15 cellular contexts compared by ENCODE assay signal in the genomic region with DNA sequence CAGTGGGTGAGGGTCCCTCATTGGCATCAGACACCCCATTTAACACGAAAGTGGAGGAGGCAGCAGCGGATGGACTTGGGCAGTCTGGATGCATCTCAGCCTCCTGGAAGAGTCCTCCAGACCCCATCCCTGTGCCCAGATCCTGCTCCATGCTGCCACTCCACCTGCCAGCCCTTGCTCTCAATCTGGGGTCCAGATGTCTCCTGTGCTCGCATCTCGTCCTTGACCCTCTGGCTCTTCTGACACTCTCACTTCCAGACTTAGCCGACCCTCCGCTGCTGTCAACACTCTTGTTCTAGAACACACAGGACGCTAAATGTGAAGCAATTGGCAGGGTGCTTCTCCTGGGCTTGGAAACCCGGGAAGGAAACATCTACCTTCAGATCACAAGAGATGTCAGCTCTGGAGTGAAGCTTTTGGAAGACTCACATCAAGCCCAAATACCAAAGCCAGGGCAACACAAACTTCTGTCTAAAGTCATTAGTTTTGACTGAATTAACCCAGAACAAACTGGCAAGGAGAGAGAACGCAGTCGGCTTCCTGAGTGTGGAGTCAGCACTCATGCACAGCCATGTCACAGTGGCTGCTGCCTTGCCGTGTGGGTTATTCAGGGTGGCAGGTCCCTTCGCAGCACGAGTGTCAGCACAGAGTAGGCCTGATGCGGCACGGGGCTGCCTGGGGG.
"Had no signal": no experiment of that assay in that cellular context is flagged by ENCODE, and none has a peak within 500 bp of the region (broad histone marks: within the 10 kb centered on the region; RNA-seq: fewer than 3 reads in every experiment).

No MANE protein-coding gene starts in this region.

- H3K36me3 Mint-ChIP-seq: immature natural killer cell; naive thymus-derived CD4-positive, alpha-beta T cell; stimulated activated memory B cell treated with anti-CD40 and anti-IgM and Interleukin-4, amounts not matched to agents 10 μg/mL and 1 μg/mL and 100 μg/mL, for 72 hours had no signal

- H3K4me3 Mint-ChIP-seq: effector memory CD8-positive, alpha-beta T cell; immature natural killer cell; naive thymus-derived CD4-positive, alpha-beta T cell; nephron progenitor cell; stimulated activated memory B cell treated with anti-CD40 and anti-IgM and Interleukin-4, amounts not matched to agents 10 μg/mL and 1 μg/mL and 100 μg/mL, for 72 hours; stimulated activated naive CD8-positive, alpha-beta T cell treated with anti-CD3 and anti-CD28 coated beads, Interleukin-15, Interleukin-2, amounts not matched to agents 100 ng/mL and 50 ng/mL, for 24 hours had no signal

- H3K4me3 ChIP-seq: right lobe of liver, tibial artery had no signal

- DNase-seq: effector memory CD8-positive, alpha-beta T cell; foreskin keratinocyte; immature natural killer cell; kidney; mesendoderm; naive thymus-derived CD4-positive, alpha-beta T cell; nephron progenitor cell; right lobe of liver; stimulated activated CD4-positive, alpha-beta T cell treated with anti-CD3 and anti-CD28 coated beads, Interleukin-15, amount 100 ng/mL, for 24 hours; stimulated activated CD4-positive, alpha-beta T cell treated with anti-CD3 and anti-CD28 coated beads, Interleukin-1b, Interleukin-23, amount 100 ng/mL, for 48 hours; stimulated activated CD4-positive, alpha-beta T cell treated with anti-CD3 and anti-CD28 coated beads, Interleukin-4, amount 100 ng/mL, for 24 hours; tibial artery had no signal

- H3K36me3 ChIP-seq: neutrophil, right lobe of liver, tibial artery had no signal

- H3K27me3 Mint-ChIP-seq: effector memory CD8-positive, alpha-beta T cell; stimulated activated memory B cell treated with anti-CD40 and anti-IgM and Interleukin-4, amounts not matched to agents 10 μg/mL and 1 μg/mL and 100 μg/mL, for 72 hours had no signal

- H3K27me3 ChIP-seq: foreskin keratinocyte, neutrophil, right lobe of liver, tibial artery had no signal

- H3K9me3 Mint-ChIP-seq: immature natural killer cell; nephron progenitor cell; stimulated activated naive CD8-positive, alpha-beta T cell treated with anti-CD3 and anti-CD28 coated beads, Interleukin-15, Interleukin-2, amounts not matched to agents 100 ng/mL and 50 ng/mL, for 24 hours had no signal

- H3K27ac Mint-ChIP-seq: effector memory CD8-positive, alpha-beta T cell; immature natural killer cell; naive thymus-derived CD4-positive, alpha-beta T cell; nephron progenitor cell; stimulated activated memory B cell treated with anti-CD40 and anti-IgM and Interleukin-4, amounts not matched to agents 10 μg/mL and 1 μg/mL and 100 μg/mL, for 72 hours; stimulated activated naive CD8-positive, alpha-beta T cell treated with anti-CD3 and anti-CD28 coated beads, Interleukin-15, Interleukin-2, amounts not matched to agents 100 ng/mL and 50 ng/mL, for 24 hours had no signal

- ATAC-seq: effector memory CD8-positive, alpha-beta T cell; foreskin keratinocyte; naive thymus-derived CD4-positive, alpha-beta T cell; right lobe of liver; stimulated activated memory B cell treated with anti-CD40 and anti-IgM and Interleukin-4, amounts not matched to agents 10 μg/mL and 1 μg/mL and 100 μg/mL, for 72 hours had no signal

- H3K27ac ChIP-seq: foreskin keratinocyte, neutrophil, right lobe of liver, tibial artery had no signal

- H3K4me1 ChIP-seq: foreskin keratinocyte, right lobe of liver, tibial artery had no signal

- H3K9me3 ChIP-seq: neutrophil, right lobe of liver, tibial artery had no signal

- H3K4me1 Mint-ChIP-seq: immature natural killer cell; naive thymus-derived CD4-positive, alpha-beta T cell; stimulated activated memory B cell treated with anti-CD40 and anti-IgM and Interleukin-4, amounts not matched to agents 10 μg/mL and 1 μg/mL and 100 μg/mL, for 72 hours had no signal
